In genomic region chr5:132656774-132657355, GRCh38 we compare ENCODE assay signal across 10 cellular contexts. TPM values are rescaled to one million over a fixed set of nuclear protein-coding genes. Genes with fewer than 3 reads are reported as not detected.
DNase-seq lines count a peak whose midpoint lies in the region; ATAC-seq and TF ChIP-seq lines count a peak whose summit lies in the region.
"Had no signal": no experiment of that assay in that cellular context is flagged by ENCODE, and none has a peak within 500 bp of the region (broad histone marks: within the 10 kb centered on the region; RNA-seq: fewer than 3 reads in every experiment).

No MANE protein-coding gene starts in this region.

- peak overlapping the region; percentile 49; the same call in 1 of the 2 replicates for H3K9ac ChIP-seq in ES-I3 (ENCODE audit: low read depth, low read length)

- H3K9me3 Mint-ChIP-seq in WTC11 = no peaks in the 10 kb centered on the region

- ATAC-seq in WTC11 (peak; percentile 22), GM18517 (IDR thresholded peaks at IDR 0.05; ENCODE audit: unreplicated experiment) (no peak), HG03521 (IDR thresholded peaks at IDR 0.05; ENCODE audit: unreplicated experiment) (no peak)

- peaks cover 11% of the 10 kb centered on the region for H3K4me1 Mint-ChIP-seq in WTC11

- H3K4me3 Mint-ChIP-seq in WTC11 = peak overlapping the region; percentile 33; the same call in 1 of the 2 replicates

- CTCF ChIA-PET in WTC11 (lab: Charles Lee) = interaction anchor here (1.2 kb wide), 1 partner anchor 163 kb away, joined by 3 read pairs; no protein-coding TSS in a partner anchor

- H3K9me3 ChIP-seq in ES-I3 (ENCODE audit: control insufficient read depth, insufficient read depth, low read length) = no peaks in the 10 kb centered on the region

- H3K4me3 ChIP-seq in fibroblast of villous mesenchyme (ENCODE audit: low read depth, low read length) (peak overlapping the region; percentile 41), skeletal muscle cell (ENCODE audit: low read depth, low read length) (peak overlapping the region; percentile 45)
- H3K4me3 ChIP-seq: SK-N-MC had no signal

- H3K27me3 Mint-ChIP-seq in WTC11 (ENCODE audit: low read depth) = peaks cover 46% of the 10 kb centered on the region

- no peaks in the 10 kb centered on the region for H3K36me3 Mint-ChIP-seq in WTC11

- no peak for TF ChIP-seq CTCF in WTC11 (IDR thresholded peaks at IDR 0.05)
- no peak for TF ChIP-seq CTCF in fibroblast of villous mesenchyme (IDR thresholded peaks at IDR 0.05; ENCODE audit: insufficient read depth, low read depth, low read length)

- POLR2A ChIA-PET in WTC11 (lab: Charles Lee) = no interaction called here

- in situ Hi-C loops in ACHN (cut with HindIII; ENCODE audit: low pct_ligation_motif_present, low pct_unique_long_range_greater_than_20kb, low sequenced_read_pairs) = no loop called here

- H3K4me1 ChIP-seq in ES-I3 (ENCODE audit: insufficient read depth, low read length) = no peaks in the 10 kb centered on the region

- H3K27ac Mint-ChIP-seq in WTC11 = no peak overlapping the region

- H3K36me3 ChIP-seq in ES-I3 (ENCODE audit: insufficient read depth, low read length) = no peaks in the 10 kb centered on the region

- DNase-seq in WTC11 (ENCODE audit: low spot score) (no peak), fibroblast of villous mesenchyme (ENCODE audit: low read depth) (no peak), skeletal muscle cell (ENCODE audit: low read depth) (no peak), glomerular visceral epithelial cell (ENCODE audit: extremely low spot score) (no peak), ACHN (no peak)

TF ChIP-seq in WTC11, 78 proteins besides CTCF, POLR2A, EP300 and RAD21:
- no peak for TF ChIP-seq ELF4 (CRISPR knock-in tag; IDR thresholded peaks at IDR 0.05; ENCODE audit: low read depth)
- no peak for TF ChIP-seq ATF1 (CRISPR knock-in tag; IDR thresholded peaks at IDR 0.05)
- no peak for TF ChIP-seq ESRRA (CRISPR knock-in tag; IDR thresholded peaks at IDR 0.05; ENCODE audit: borderline replicate concordance)
- TF ChIP-seq CREM (CRISPR knock-in tag; IDR thresholded peaks at IDR 0.05) = no peak
- TF ChIP-seq CBFB (CRISPR knock-in tag; IDR thresholded peaks at IDR 0.05; ENCODE audit: low read depth) = no peak
- TF ChIP-seq TEAD4 (CRISPR knock-in tag; IDR thresholded peaks at IDR 0.05) = no peak
- no peak for TF ChIP-seq SMAD3 (CRISPR knock-in tag; IDR thresholded peaks at IDR 0.05; ENCODE audit: borderline replicate concordance)
- no peak for TF ChIP-seq ZNF263 (CRISPR knock-in tag; IDR thresholded peaks at IDR 0.05; ENCODE audit: low read depth)
- no peak for TF ChIP-seq NFYB (CRISPR knock-in tag; conservative IDR thresholded peaks at IDR 0.05; ENCODE audit: low read depth)
- no peak for TF ChIP-seq PRRX2 (CRISPR knock-in tag; IDR thresholded peaks at IDR 0.05)
- TF ChIP-seq RORB (CRISPR knock-in tag; IDR thresholded peaks at IDR 0.05) = no peak

RNA-seq across cellular contexts. Expression of gene IL13, which starts 1.1 kb away (rescaled TPM):
- total RNA-seq in WTC11 (2021) = not detected in 3 replicates
- total RNA-seq in fibroblast of villous mesenchyme = not detected in 2 replicates
- total RNA-seq: Daoy had no signal

RNA-seq across cellular contexts. Expression of gene IL4, which starts 16.9 kb away (rescaled TPM):
- not detected in 3 replicates for total RNA-seq in WTC11 (2021)
- not detected in 2 replicates for total RNA-seq in fibroblast of villous mesenchyme
- total RNA-seq: Daoy had no signal
